In the genomic region with DNA sequence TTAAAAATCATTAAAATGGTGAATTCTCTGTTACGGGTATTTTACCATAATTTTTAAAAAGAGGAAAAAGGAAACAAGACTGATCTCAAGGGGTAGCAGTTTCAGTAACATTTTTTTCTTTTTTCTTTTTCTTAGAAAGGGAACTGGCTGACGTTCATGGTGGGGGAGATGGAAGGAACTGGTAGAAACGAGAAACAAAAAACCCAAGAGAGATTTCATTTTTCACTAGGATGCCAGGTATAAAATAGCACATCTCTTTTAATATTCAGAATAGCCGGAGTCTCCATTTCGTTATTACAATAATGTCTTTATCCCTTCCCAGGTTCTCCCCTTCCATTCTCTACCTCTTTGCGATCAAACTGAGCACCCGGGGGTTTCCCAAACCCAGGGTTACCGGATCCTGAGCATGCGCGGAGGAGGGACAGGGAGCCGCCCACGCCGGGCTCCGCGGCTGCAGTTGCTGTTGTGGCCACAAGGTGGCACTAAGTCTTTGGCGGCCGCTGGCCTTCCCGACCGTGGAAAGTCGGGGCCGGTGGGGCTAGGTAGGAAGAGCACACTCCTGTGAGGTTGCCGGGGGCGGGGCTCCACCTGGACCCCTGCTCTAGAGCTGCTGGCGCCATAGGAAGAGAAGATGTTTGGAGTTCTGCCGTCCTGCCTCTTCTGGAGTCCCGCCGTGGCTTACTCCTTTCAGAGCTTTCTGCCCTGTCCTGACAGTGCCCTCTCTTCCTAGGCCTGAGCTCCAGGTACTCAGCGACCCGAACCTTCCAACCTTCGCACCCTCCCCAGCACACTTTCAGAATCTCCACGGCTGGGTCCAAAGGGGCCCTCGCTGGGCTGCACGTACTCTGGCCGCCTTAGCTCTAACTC, we compare ENCODE assay signal across 8 cellular contexts.
DNase-seq lines count a peak whose midpoint lies in the region; ATAC-seq lines count a peak whose summit lies in the region.

No MANE protein-coding gene starts in this region.

- peak overlapping the region; percentile 30 for H3K27ac ChIP-seq in layer of hippocampus (ENCODE audit: low read depth, low read length)

- H3K27me3 ChIP-seq in layer of hippocampus (ENCODE audit: control insufficient read depth, insufficient read depth, low read length), result no peaks in the 10 kb centered on the region

- peak; percentile 76 for ATAC-seq in HG02884 (IDR thresholded peaks at IDR 0.05; ENCODE audit: unreplicated experiment)

- peak; percentile 8 for DNase-seq in NCI-H1105 treated with DMSO at 0.1 percent for 48 hours (lab: John Stamatoyannopoulos, UW)
- no peak for DNase-seq in NCI-H1105 (lab: John Stamatoyannopoulos, UW)
- DNase-seq in NCI-H2107 (lab: John Stamatoyannopoulos, UW), result peak; percentile 56
- peak; percentile 78 for DNase-seq in activated CD4-positive, alpha-beta T cell treated with anti-CD3 and anti-CD28 coated beads for 1 hour
- DNase-seq in cerebellar nuclear complex (lab: John Stamatoyannopoulos, UW), result peak; percentile 3 to 15
- DNase-seq in stimulated activated CD4-positive, alpha-beta T cell treated with anti-CD3 and anti-CD28 coated beads, Interleukin-1b, Interleukin-23, amount 100 ng/mL, for 1 hour (ENCODE audit: low read depth in 2 of 2), result peak; percentile 63 to 92
